8 cellular contexts compared by ENCODE assay signal in the genomic region with DNA sequence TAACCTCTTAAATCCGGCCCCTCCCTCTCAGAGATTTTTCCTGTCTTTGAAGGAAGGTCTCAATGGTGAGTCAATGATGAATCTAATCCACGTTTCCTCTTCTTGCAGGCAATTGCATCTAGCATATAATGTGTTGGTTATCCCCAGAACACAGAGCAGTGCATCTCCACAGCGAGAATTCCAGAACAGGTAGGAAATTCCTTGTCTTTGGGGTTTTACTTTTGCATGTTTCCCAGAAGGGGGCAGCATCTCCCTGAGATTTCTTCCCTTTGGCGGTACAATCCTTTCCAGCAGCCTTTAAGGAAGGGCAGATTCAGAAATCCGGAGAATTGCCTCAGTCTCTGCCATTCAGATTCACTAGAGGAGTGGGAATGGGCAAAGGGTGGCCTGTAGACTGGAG.
DNase-seq lines count a peak whose midpoint lies in the region; ATAC-seq, FAIRE-seq and TF ChIP-seq lines count a peak whose summit lies in the region.

No MANE protein-coding gene starts in this region.

- peak overlapping the region; percentile 0 for H3K4me2 ChIP-seq in astrocyte (ENCODE audit: low read length)

- no peak for TF ChIP-seq EP300 in tibial nerve (IDR thresholded peaks at IDR 0.05)

- ATAC-seq in activated naive CD8-positive, alpha-beta T cell treated with anti-CD3 and anti-CD28 coated beads, Interleukin-2, amount 50 U/mL, for 24 hours, result no peak
- ATAC-seq in HG02852 (IDR thresholded peaks at IDR 0.05; ENCODE audit: unreplicated experiment), result no peak

- H3K4me1 Mint-ChIP-seq in astrocyte (ENCODE audit: low read depth, unreplicated experiment), result peaks cover 27% of the 10 kb centered on the region
- no peaks in the 10 kb centered on the region for H3K4me1 Mint-ChIP-seq in activated naive CD8-positive, alpha-beta T cell treated with anti-CD3 and anti-CD28 coated beads, Interleukin-2, amount 50 U/mL, for 24 hours

- H3K4me1 ChIP-seq in astrocyte (ENCODE audit: insufficient read depth, low read length), result peaks cover 15% of the 10 kb centered on the region
- H3K4me1 ChIP-seq in iPS DF 6.9 (ENCODE audit: control insufficient read depth, insufficient read depth, low read length), result peaks cover 4% of the 10 kb centered on the region; the same call in 1 of the 2 replicates
- H3K4me1 ChIP-seq in tibial nerve, result no peaks in the 10 kb centered on the region

- peak; percentile 52 for FAIRE-seq in astrocyte (lab: Jason Lieb, UNC)

- no CpG with 5 or more reads among the region's 5 CpGs for WGBS in iPS DF 6.9 (ENCODE audit: insufficient coverage, insufficient read length)
- 9 to 17% methylated on average over 5 of the region's 5 CpGs for WGBS in tibial nerve, 2 donors

- no peaks in the 10 kb centered on the region for H3K9me3 Mint-ChIP-seq in astrocyte (ENCODE audit: unreplicated experiment)
- H3K9me3 Mint-ChIP-seq in activated naive CD8-positive, alpha-beta T cell treated with anti-CD3 and anti-CD28 coated beads, Interleukin-2, amount 50 U/mL, for 24 hours, result peaks cover 4% of the 10 kb centered on the region

- no peak overlapping the region for H3K27ac ChIP-seq in astrocyte (ENCODE audit: low read depth, low read length)
- no peak overlapping the region for H3K27ac ChIP-seq in iPS DF 6.9 (ENCODE audit: low read length)
- no peak overlapping the region for H3K27ac ChIP-seq in tibial nerve

- H3K9me3 ChIP-seq in astrocyte (ENCODE audit: insufficient read depth, low read depth, low read length) (no peaks in the 10 kb centered on the region), iPS DF 6.9 (ENCODE audit: control insufficient read depth, insufficient read depth, low read length) (no peaks in the 10 kb centered on the region), tibial nerve (no peaks in the 10 kb centered on the region)

- H3K9ac ChIP-seq in astrocyte (ENCODE audit: low read length), result no peak overlapping the region

- no peaks in the 10 kb centered on the region for H3K36me3 ChIP-seq in astrocyte (ENCODE audit: insufficient read depth, low read length)
- no peaks in the 10 kb centered on the region for H3K36me3 ChIP-seq in iPS DF 6.9 (ENCODE audit: control insufficient read depth, insufficient read depth, low read length)
- no peaks in the 10 kb centered on the region for H3K36me3 ChIP-seq in tibial nerve

- peaks cover 2% of the 10 kb centered on the region for H3K27me3 Mint-ChIP-seq in astrocyte (ENCODE audit: low read depth, unreplicated experiment)
- H3K27me3 Mint-ChIP-seq in activated naive CD8-positive, alpha-beta T cell treated with anti-CD3 and anti-CD28 coated beads, Interleukin-2, amount 50 U/mL, for 24 hours, result peaks cover 8% of the 10 kb centered on the region

- DNase-seq in DMS79 treated with DMSO at 0.1 percent for 48 hours (lab: John Stamatoyannopoulos, UW) (peak; percentile 46), LNCaP clone FGC (ENCODE audit: low read depth) (peak; percentile 38), astrocyte (ENCODE audit: low read depth) (peak; percentile 36), iPS DF 6.9 (ENCODE audit: low read depth, low spot score) (peak; percentile 54), tibial nerve (ENCODE audit: low spot score in 2 of 2) (no peak)
- no peak for DNase-seq in effector CD4-positive, alpha-beta T cell
- DNase-seq in activated naive CD8-positive, alpha-beta T cell treated with anti-CD3 and anti-CD28 coated beads, Interleukin-2, amount 50 U/mL, for 24 hours, result no peak

- no peaks in the 10 kb centered on the region for H3K27me3 ChIP-seq in astrocyte (ENCODE audit: insufficient read depth, low read length)
- H3K27me3 ChIP-seq in iPS DF 6.9 (ENCODE audit: control insufficient read depth, insufficient read depth, low read length), result no peaks in the 10 kb centered on the region
- H3K27me3 ChIP-seq in tibial nerve, result no peaks in the 10 kb centered on the region

- H3K36me3 Mint-ChIP-seq in astrocyte (ENCODE audit: low read depth, unreplicated experiment), result no peaks in the 10 kb centered on the region
- no peaks in the 10 kb centered on the region for H3K36me3 Mint-ChIP-seq in activated naive CD8-positive, alpha-beta T cell treated with anti-CD3 and anti-CD28 coated beads, Interleukin-2, amount 50 U/mL, for 24 hours (ENCODE audit: low read depth)

- TF ChIP-seq CTCF in LNCaP clone FGC (IDR thresholded peaks at IDR 0.05; ENCODE audit: control insufficient read depth, extremely low read depth, insufficient read depth) (peak; percentile 79), astrocyte (IDR thresholded peaks at IDR 0.05; ENCODE audit: insufficient read depth, low read depth, low read length) (peak; percentile 73), tibial nerve (IDR thresholded peaks at IDR 0.05) (peak; percentile 15 to 58 (median 26))

- no peaks in the 10 kb centered on the region for H3K79me2 ChIP-seq in astrocyte (ENCODE audit: insufficient read depth, low read length)

- H3K4me3 ChIP-seq in LNCaP clone FGC (ENCODE audit: low read depth, low read length) (no peak overlapping the region), astrocyte (ENCODE audit: insufficient read depth, low read depth, low read length) (no peak overlapping the region), iPS DF 6.9 (ENCODE audit: low read length) (no peak overlapping the region), tibial nerve (no peak overlapping the region)

- no peak overlapping the region for H3K27ac Mint-ChIP-seq in astrocyte (ENCODE audit: unreplicated experiment)
- H3K27ac Mint-ChIP-seq in activated naive CD8-positive, alpha-beta T cell treated with anti-CD3 and anti-CD28 coated beads, Interleukin-2, amount 50 U/mL, for 24 hours, result no peak overlapping the region

- H4K20me1 ChIP-seq in astrocyte (ENCODE audit: insufficient read depth, low read length), result no peaks in the 10 kb centered on the region

- no peak for TF ChIP-seq POLR2A in tibial nerve (IDR thresholded peaks at IDR 0.05)

- no peak overlapping the region for H2AFZ ChIP-seq in astrocyte (ENCODE audit: low read depth, low read length)

- no peak overlapping the region for H3K4me3 Mint-ChIP-seq in astrocyte (ENCODE audit: unreplicated experiment)
- no peak overlapping the region for H3K4me3 Mint-ChIP-seq in activated naive CD8-positive, alpha-beta T cell treated with anti-CD3 and anti-CD28 coated beads, Interleukin-2, amount 50 U/mL, for 24 hours

Comparison
In these comparisons a context has a peak if more than half of its experiments do, and no peak if none do; other contexts are left out.
1. DNase-seq: peak in DMS79 treated with DMSO at 0.1 percent for 48 hours (single experiment), LNCaP clone FGC (single experiment), astrocyte (single experiment) and iPS DF 6.9 (single experiment); none in tibial nerve (0 of 2), effector CD4-positive, alpha-beta T cell (single experiment) and activated naive CD8-positive, alpha-beta T cell treated with anti-CD3 and anti-CD28 coated beads, Interleukin-2, amount 50 U/mL, for 24 hours (single experiment).
2. CTCF ChIP-seq: peak in every context shown above with its lines; median percentile 79 in LNCaP clone FGC; 73 in astrocyte; 26 in tibial nerve.